Comparison of ENCODE assay signal across 34 cellular contexts in the genomic region with DNA sequence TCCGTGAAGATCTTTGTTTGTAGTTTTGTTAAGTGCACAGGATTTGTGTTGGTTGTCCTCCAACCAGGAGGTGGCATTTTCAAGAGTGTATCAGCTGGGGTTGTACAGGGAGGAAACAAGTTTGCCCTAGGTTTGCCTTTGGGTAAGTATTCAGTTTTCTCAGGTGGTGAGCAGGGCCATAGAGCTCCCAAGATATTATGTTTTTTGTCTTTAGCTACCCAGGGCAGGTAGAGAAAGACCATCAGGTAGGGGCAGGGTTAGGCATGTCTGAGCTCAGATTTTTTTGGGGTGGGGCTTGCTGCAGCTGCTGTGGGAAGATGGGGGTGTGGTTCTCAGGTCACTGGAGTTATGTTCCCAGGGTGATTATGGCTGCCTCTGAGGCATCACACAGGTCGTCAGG.
"Had no signal": no experiment of that assay in that cellular context is flagged by ENCODE, and none has a peak within 500 bp of the region (broad histone marks: within the 10 kb centered on the region; RNA-seq: fewer than 3 reads in every experiment).

No MANE protein-coding gene starts in this region.

- H3K4me3 ChIP-seq: MG63 had no signal

- H3K27me3 ChIP-seq: MG63 had no signal

- H3K9me3 ChIP-seq: MG63 had no signal

- DNase-seq: Karpas-422, Kasumi-1, MG63, MM.1S, MV-4-11, NCI-H1048, NCI-H1092, NCI-H1092 treated with DMSO at 0.1 percent for 48 hours, NCI-H1105, NCI-H1105 treated with DMSO at 0.1 percent for 48 hours, NCI-H1417, NCI-H1417 treated with DMSO at 0.1 percent for 48 hours, NCI-H1436, NCI-H1436 treated with DMSO at 0.1 percent for 48 hours, NCI-H146, NCI-H1694, NCI-H1694 treated with DMSO at 0.1 percent for 48 hours, NCI-H187, NCI-H187 treated with DMSO at 0.1 percent for 48 hours, NCI-H1930, NCI-H2029, NCI-H2029 treated with DMSO at 0.1 percent for 48 hours, NCI-H2081, NCI-H2081 treated with DMSO at 0.1 percent for 48 hours, NCI-H2107, NCI-H2171, NCI-H2171 treated with DMSO at 0.1 percent for 48 hours, NCI-H2227 treated with DMSO at 0.1 percent for 48 hours, NCI-H226, NCI-H345, NCI-H446, NCI-H446 treated with DMSO at 0.1 percent for 48 hours, NCI-H510A, NCI-H510A treated with DMSO at 0.1 percent for 48 hours had no signal

- H3K36me3 ChIP-seq: MG63 had no signal
